ENCODE assay signal across 8 cellular contexts in the genomic region with DNA sequence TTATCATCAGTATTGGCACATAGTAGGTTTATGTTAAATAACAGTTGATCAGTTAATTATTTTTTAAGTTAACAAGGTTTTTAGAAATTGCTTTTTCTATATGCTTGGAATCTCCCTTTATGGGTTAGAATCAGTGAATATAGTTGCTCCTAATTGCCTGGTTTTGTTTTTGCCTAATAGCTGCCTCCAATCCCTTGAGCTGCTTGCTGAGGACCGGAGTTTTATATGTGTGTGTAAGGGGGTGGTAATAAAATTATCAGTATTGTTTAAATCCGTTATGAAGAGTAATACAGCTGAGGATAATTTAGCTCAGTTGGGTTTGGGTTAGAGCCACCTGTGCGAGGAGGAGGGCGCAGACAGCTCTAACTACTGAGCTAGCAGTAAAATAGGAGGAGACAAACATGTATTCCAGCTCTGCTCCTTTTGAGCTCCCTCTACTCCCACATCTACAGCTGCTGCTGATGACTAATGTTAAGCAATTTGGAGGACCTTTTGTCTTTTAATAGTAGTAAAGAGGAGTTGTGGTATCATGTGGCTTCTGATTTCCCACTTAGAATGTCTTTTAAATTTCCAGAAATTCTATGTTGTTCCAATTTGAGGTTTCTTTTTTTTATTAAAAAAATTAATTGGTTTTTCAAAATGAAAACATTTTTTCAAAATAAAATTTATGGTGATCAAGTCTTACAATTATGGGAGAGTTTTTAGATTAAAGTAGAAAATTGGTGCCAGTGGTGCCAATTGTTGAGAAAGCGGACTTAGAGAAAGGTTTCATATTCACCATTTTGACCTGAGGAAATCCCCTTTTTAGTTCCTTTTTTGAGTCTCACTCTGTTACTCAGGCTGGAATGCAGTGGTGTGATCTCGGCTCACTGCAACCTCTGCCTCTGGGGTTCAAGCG.
DNase-seq lines count a peak whose midpoint lies in the region; TF ChIP-seq lines count a peak whose summit lies in the region.

No MANE protein-coding gene starts in this region.

- no TSS peak for BruUV-seq in MCF 10A (replicated peaks; lab: Mats Ljungman, UMichigan)

- H4K20me1 ChIP-seq in smooth muscle cell (ENCODE audit: low read depth) = peaks cover 64% of the 10 kb centered on the region

- no peaks in the 10 kb centered on the region for H3K9me3 ChIP-seq in breast epithelium
- H3K9me3 ChIP-seq in smooth muscle cell (replicated peaks; ENCODE audit: low read depth) = no peaks in the 10 kb centered on the region

- H3K27ac ChIP-seq in breast epithelium (no peak overlapping the region), smooth muscle cell (ENCODE audit: low read depth) (peak overlapping the region; percentile 17)

- H3K27me3 ChIP-seq in breast epithelium = no peaks in the 10 kb centered on the region
- no peaks in the 10 kb centered on the region for H3K27me3 ChIP-seq in smooth muscle cell (ENCODE audit: low read depth)

- POLR2A ChIA-PET in MCF 10A (lab: Yijun Ruan, JAX) = interaction anchor here (0.6 to 0.7 kb wide), 2 partner anchors 285 to 564 kb away, joined by 3 to 4 read pairs; no protein-coding TSS in a partner anchor

- no peak overlapping the region for H3K4me3 Mint-ChIP-seq in MCF 10A (ENCODE audit: unreplicated experiment)

- H3K79me2 ChIP-seq in smooth muscle cell (ENCODE audit: low read depth) = peaks cover 53% of the 10 kb centered on the region

- TF ChIP-seq POLR2A in breast epithelium (IDR thresholded peaks at IDR 0.05) = no peak

- intact Hi-C loops in MCF 10A (cut with micrococcal nuclease) = no loop called here
- intact Hi-C loops in breast epithelium (cut with DNase I; ENCODE audit: low total_unique reads) = no loop called here

- H3K27ac Mint-ChIP-seq in MCF 10A (ENCODE audit: low read depth, unreplicated experiment) = no peak overlapping the region

- TF ChIP-seq CTCF in MCF 10A (IDR thresholded peaks at IDR 0.05; ENCODE audit: unreplicated experiment) (no peak), breast epithelium (IDR thresholded peaks at IDR 0.05) (no peak), smooth muscle cell (IDR thresholded peaks at IDR 0.05; ENCODE audit: borderline replicate concordance, insufficient read depth, poor library complexity, severe bottlenecking) (no peak)

- H2AFZ ChIP-seq in smooth muscle cell (ENCODE audit: low read depth) = no peak overlapping the region

- no peaks in the 10 kb centered on the region for H3K36me3 Mint-ChIP-seq in MCF 10A (ENCODE audit: insufficient read depth, unreplicated experiment)

- peak; percentile 56 for DNase-seq in MCF 10A (ENCODE audit: unreplicated experiment)
- DNase-seq in breast epithelium (ENCODE audit: low spot score in 2 of 2) = no peak
- DNase-seq in NAMALWA (ENCODE audit: low spot score) = peak; percentile 52
- DNase-seq in dermis blood vessel endothelial cell = peak; percentile 60
- DNase-seq in smooth muscle cell (lab: John Stamatoyannopoulos, UW; ENCODE audit: unreplicated experiment) = no peak
- no peak for DNase-seq in T-helper 1 cell
- no peak for DNase-seq in NCI-H187 treated with DMSO at 0.1 percent for 48 hours (lab: John Stamatoyannopoulos, UW)
- no peak for DNase-seq in activated CD4-positive, alpha-beta T cell treated with anti-CD3 and anti-CD28 coated beads, Interleukin-2, amount 50 U/mL, for 1 hour

- H3K36me3 ChIP-seq in breast epithelium (no peaks in the 10 kb centered on the region), smooth muscle cell (ENCODE audit: low read depth) (no peaks in the 10 kb centered on the region)

- peak overlapping the region; percentile 7 for H3K4me2 ChIP-seq in smooth muscle cell

- peaks cover 3% of the 10 kb centered on the region for H3F3A ChIP-seq in smooth muscle cell (ENCODE audit: low read depth)

- H3K4me3 ChIP-seq in breast epithelium (no peak overlapping the region), smooth muscle cell (no peak overlapping the region)

- WGBS in smooth muscle cell (ENCODE audit: low lambda C conversion rate) = 89% methylated on average over 7 of the region's 7 CpGs

- CTCF ChIA-PET in MCF 10A (lab: Yijun Ruan, JAX) = interaction anchor here (0.6 kb wide), 1 partner anchor 39 kb away, joined by 4 read pairs; no protein-coding TSS in a partner anchor

- H3K4me1 ChIP-seq in breast epithelium (no peaks in the 10 kb centered on the region), smooth muscle cell (ENCODE audit: low read depth) (no peaks in the 10 kb centered on the region)

- no peaks in the 10 kb centered on the region for H3K27me3 Mint-ChIP-seq in MCF 10A (ENCODE audit: insufficient read depth, unreplicated experiment)

- no peak overlapping the region for H3K9ac ChIP-seq in smooth muscle cell (ENCODE audit: low read depth)

- H3K9me3 Mint-ChIP-seq in MCF 10A (ENCODE audit: unreplicated experiment) = no peaks in the 10 kb centered on the region

- H3K4me1 Mint-ChIP-seq in MCF 10A (ENCODE audit: insufficient read depth, unreplicated experiment) = peaks cover 5% of the 10 kb centered on the region

Comparison
In these comparisons a context has a peak if more than half of its experiments do, and no peak if none do; other contexts are left out.
1. DNase-seq: peak in MCF 10A (single experiment), NAMALWA (single experiment) and dermis blood vessel endothelial cell (single experiment); none in breast epithelium (0 of 2), smooth muscle cell (single experiment), T-helper 1 cell (0 of 5), NCI-H187 treated with DMSO at 0.1 percent for 48 hours (single experiment) and activated CD4-positive, alpha-beta T cell treated with anti-CD3 and anti-CD28 coated beads, Interleukin-2, amount 50 U/mL, for 1 hour (single experiment).